In the genomic region with DNA sequence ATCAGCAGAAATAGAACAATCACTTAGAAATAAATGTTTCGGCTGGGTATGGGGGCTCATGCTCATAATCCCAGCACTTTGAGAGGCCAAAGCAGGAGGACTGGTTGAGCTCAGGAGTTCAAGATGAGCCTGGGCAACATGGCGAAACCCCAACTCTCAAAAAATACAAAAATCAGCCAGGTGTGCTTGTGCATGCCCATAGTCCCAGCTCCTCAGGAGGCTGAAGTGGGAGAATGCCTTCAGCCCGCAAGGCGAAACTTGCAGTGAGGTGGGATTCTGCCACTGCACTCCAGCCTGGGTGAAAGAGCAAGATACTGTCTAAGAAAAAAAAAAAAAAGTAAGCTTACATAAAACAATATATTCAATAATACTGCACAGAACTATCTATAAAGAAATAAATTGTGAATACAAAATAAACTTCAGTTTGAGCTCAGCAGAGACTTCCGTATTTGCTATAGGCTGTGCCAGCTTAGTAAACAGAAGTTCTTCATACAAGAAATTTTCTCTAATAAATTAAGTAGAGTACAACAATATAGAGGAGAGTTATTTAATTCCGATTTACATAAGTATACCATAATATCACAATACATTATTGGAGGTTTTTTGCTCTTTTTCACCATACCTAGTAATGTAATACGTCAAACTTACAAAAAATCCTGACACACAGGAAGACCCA, we compare ENCODE assay signal across 1 cellular context.
TF ChIP-seq lines count a peak whose summit lies in the region.

No MANE protein-coding gene starts in this region.

TF ChIP-seq in HepG2, 621 proteins besides CTCF, POLR2A, EP300 and RAD21 (continued from another document):
- TF ChIP-seq NCOR1 (IDR thresholded peaks at IDR 0.05; ENCODE audit: borderline replicate concordance, low read length) (no peak), NFE2L1 (CRISPR knock-in tag; IDR thresholded peaks at IDR 0.05; ENCODE audit: borderline replicate concordance) (no peak), ZBTB21 (CRISPR knock-in tag; IDR thresholded peaks at IDR 0.05) (no peak), TBX3 (IDR thresholded peaks at IDR 0.05; ENCODE audit: borderline replicate concordance) (no peak), KLF12 (CRISPR knock-in tag; IDR thresholded peaks at IDR 0.05; ENCODE audit: borderline replicate concordance) (no peak)
- TF ChIP-seq, protein P1, sequence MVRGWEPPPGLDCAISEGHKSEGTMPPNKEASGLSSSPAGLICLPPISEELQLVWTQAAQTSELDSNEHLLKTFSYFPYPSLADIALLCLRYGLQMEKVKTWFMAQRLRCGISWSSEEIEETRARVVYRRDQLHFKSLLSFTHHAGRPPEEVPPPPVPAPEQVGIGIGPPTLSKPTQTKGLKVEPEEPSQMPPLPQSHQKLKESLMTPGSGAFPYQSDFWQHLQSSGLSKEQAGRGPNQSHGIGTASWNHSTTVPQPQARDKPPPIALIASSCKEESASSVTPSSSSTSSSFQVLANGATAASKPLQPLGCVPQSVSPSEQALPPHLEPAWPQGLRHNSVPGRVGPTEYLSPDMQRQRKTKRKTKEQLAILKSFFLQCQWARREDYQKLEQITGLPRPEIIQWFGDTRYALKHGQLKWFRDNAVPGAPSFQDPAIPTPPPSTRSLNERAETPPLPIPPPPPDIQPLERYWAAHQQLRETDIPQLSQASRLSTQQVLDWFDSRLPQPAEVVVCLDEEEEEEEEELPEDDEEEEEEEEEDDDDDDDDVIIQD (CRISPR knock-in tag; IDR thresholded peaks at IDR 0.05; ENCODE audit: low read depth): no peak
- TF ChIP-seq, protein P2, sequence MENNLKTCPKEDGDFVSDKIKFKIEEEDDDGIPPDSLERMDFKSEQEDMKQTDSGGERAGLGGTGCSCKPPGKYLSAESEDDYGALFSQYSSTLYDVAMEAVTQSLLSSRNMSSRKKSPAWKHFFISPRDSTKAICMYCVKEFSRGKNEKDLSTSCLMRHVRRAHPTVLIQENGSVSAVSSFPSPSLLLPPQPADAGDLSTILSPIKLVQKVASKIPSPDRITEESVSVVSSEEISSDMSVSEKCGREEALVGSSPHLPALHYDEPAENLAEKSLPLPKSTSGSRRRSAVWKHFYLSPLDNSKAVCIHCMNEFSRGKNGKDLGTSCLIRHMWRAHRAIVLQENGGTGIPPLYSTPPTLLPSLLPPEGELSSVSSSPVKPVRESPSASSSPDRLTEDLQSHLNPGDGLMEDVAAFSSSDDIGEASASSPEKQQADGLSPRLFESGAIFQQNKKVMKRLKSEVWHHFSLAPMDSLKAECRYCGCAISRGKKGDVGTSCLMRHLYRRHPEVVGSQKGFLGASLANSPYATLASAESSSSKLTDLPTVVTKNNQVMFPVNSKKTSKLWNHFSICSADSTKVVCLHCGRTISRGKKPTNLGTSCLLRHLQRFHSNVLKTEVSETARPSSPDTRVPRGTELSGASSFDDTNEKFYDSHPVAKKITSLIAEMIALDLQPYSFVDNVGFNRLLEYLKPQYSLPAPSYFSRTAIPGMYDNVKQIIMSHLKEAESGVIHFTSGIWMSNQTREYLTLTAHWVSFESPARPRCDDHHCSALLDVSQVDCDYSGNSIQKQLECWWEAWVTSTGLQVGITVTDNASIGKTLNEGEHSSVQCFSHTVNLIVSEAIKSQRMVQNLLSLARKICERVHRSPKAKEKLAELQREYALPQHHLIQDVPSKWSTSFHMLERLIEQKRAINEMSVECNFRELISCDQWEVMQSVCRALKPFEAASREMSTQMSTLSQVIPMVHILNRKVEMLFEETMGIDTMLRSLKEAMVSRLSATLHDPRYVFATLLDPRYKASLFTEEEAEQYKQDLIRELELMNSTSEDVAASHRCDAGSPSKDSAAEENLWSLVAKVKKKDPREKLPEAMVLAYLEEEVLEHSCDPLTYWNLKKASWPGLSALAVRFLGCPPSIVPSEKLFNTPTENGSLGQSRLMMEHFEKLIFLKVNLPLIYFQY (CRISPR knock-in tag; IDR thresholded peaks at IDR 0.05; ENCODE audit: borderline replicate concordance): no peak
- TF ChIP-seq, protein P3, sequence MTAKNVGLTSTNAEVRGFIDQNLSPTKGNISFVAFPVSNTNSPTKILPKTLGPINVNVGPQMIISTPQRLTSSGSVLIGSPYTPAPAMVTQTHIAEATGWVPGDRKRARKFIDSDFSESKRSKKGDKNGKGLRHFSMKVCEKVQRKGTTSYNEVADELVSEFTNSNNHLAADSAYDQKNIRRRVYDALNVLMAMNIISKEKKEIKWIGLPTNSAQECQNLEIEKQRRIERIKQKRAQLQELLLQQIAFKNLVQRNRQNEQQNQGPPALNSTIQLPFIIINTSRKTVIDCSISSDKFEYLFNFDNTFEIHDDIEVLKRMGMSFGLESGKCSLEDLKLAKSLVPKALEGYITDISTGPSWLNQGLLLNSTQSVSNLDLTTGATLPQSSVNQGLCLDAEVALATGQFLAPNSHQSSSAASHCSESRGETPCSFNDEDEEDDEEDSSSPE (CRISPR knock-in tag; IDR thresholded peaks at IDR 0.05): no peak
TF ChIP-seq in HepG2: peak in this region for 0.
